Comparison of ENCODE assay signal across 1 cellular context in the genomic region with DNA sequence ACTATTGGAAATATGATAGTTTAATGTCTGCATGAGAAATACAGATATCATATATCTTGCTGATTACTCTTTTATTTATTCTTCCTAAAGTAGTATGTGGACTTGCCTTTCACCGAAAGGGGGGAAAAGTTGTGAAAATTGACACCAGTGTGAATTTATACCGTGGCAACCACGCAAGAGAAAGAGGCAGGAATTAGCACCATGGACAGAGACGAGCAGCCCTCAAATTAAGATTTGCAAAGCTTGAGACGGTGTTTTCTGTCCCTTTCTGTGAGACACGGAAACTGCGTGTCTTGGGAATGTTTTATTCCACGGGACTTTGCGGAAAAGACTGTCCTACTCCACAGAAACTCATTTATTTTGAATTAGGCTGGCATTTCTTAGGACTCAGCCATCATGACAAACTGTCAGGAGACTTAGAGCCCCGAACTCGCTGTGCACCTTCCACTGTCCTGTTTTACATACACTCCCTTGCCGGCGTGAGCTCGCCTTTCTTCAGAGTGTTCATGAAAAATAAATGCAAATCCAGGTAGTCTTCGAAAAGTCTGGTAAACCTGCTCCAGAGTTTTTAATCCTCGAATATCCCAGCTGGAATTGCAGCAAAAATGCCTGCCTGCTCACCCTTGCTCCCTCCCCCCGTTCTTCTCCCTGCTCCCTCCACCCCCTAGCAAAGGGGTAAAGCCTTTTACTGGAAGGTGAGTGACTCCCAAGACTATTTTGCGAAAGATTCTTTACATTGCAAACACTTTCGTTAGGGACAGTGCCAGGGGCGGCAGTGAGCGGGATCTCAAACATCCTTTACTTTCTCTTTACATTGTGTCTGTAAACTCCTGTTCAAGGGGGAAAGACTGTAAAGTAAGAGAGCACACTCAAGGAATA.
TF ChIP-seq lines count a peak whose summit lies in the region.

No MANE protein-coding gene starts in this region.

TF ChIP-seq in HEK293, 187 proteins besides CTCF, POLR2A, EP300 and RAD21 (continued from another document):
- TF ChIP-seq ZNF341 (tag by site-specific recombination; IDR thresholded peaks at IDR 0.05; ENCODE audit: low read depth) (0 out of 2 replicates have a peak, but pooled peaks have one; percentile 21), PRDM1 (tag by site-specific recombination; IDR thresholded peaks at IDR 0.05) (peak; percentile 61), ZNF529 (tag by site-specific recombination; IDR thresholded peaks at IDR 0.05; ENCODE audit: insufficient replicate concordance) (peak; percentile 7), ZNF324 (tag by site-specific recombination; IDR thresholded peaks at IDR 0.05) (no peak), KLF7 (tag by site-specific recombination; IDR thresholded peaks at IDR 0.05; ENCODE audit: borderline replicate concordance) (no peak)
